Comparison of ENCODE assay signal across 10 cellular contexts in genomic region chr11:64885367-64886286, GRCh38. TPM values are rescaled to one million over a fixed set of nuclear protein-coding genes. Genes with fewer than 3 reads are reported as not detected.
DNase-seq lines count a peak whose midpoint lies in the region; ATAC-seq and TF ChIP-seq lines count a peak whose summit lies in the region.
"Had no signal": no experiment of that assay in that cellular context is flagged by ENCODE, and none has a peak within 500 bp of the region (broad histone marks: within the 10 kb centered on the region; RNA-seq: fewer than 3 reads in every experiment).

No MANE protein-coding gene starts in this region.

- POLR2A ChIA-PET in OCI-LY7 (lab: Charles Lee) = interaction anchor here (0.9 to 1.0 kb wide), 3 partner anchors 17 to 38 kb away, joined by 3 to 4 read pairs (median 4); no protein-coding TSS in a partner anchor

- H3K27ac ChIP-seq in OCI-LY7 (ENCODE audit: low read depth, low read length, poor library complexity, severe bottlenecking) (peak overlapping the region; percentile 2), osteoblast (ENCODE audit: low read depth, low read length) (peak overlapping the region; percentile 80), aorta (ENCODE audit: low read depth in 1 of 2, low read length in 2 of 2) (no peak overlapping the region)

- CTCF ChIA-PET in OCI-LY7 (lab: Charles Lee; ENCODE audit: unreplicated experiment) = interaction anchor here (2.4 kb wide), 1 partner anchor 37 kb away, joined by 9 read pairs; no protein-coding TSS in a partner anchor

- no peaks in the 10 kb centered on the region for H3K27me3 ChIP-seq in osteoblast (ENCODE audit: insufficient read depth, low read length)
- H3K27me3 ChIP-seq in aorta (ENCODE audit: control insufficient read depth in 1 of 2, insufficient read depth in 2 of 2, low read length in 1 of 2) = no peaks in the 10 kb centered on the region

- TF ChIP-seq CTCF in OCI-LY7 (conservative IDR thresholded peaks at IDR 0.05; ENCODE audit: low read length) (no peak), cardiac fibroblast (IDR thresholded peaks at IDR 0.05; ENCODE audit: low read depth, low read length) (no peak), osteoblast (IDR thresholded peaks at IDR 0.05; ENCODE audit: extremely low read depth, low read depth, low read length) (no peak)

- no peaks in the 10 kb centered on the region for H4K20me1 ChIP-seq in OCI-LY7 (ENCODE audit: insufficient read depth, low read length)
- H4K20me1 ChIP-seq in osteoblast (ENCODE audit: insufficient read depth, low read length) = no peaks in the 10 kb centered on the region

- no peak for ATAC-seq in HG03139 (IDR thresholded peaks at IDR 0.05; ENCODE audit: unreplicated experiment)
- ATAC-seq in Right ventricle myocardium superior (ENCODE audit: poor library complexity) = no peak
- no peak for ATAC-seq in aorta (ENCODE audit: low FRiP score)
- no peak for ATAC-seq in HG03175 (IDR thresholded peaks at IDR 0.05; ENCODE audit: unreplicated experiment)

- no peak overlapping the region for H3K4me3 ChIP-seq in OCI-LY7 (ENCODE audit: low read depth, low read length, poor library complexity, severe bottlenecking)
- H3K4me3 ChIP-seq in cardiac fibroblast (replicated peaks in 1 of 2; ENCODE audit: low read depth in 2 of 2, low read length in 2 of 2) = no peak overlapping the region
- no peak overlapping the region for H3K4me3 ChIP-seq in osteoblast (ENCODE audit: insufficient read depth, low read length)
- H3K4me3 ChIP-seq in aorta (ENCODE audit: low read length in 2 of 2) = no peak overlapping the region

- H3K9me2 ChIP-seq in OCI-LY7 (ENCODE audit: insufficient read depth, low read length) = no peaks in the 10 kb centered on the region

- intact Hi-C loops in OCI-LY7 (cut with micrococcal nuclease; ENCODE audit: unreplicated experiment) (no loop called here), Right ventricle myocardium superior (cut with DNase I) (no loop called here), aorta (cut with DNase I) (no loop called here)

- H3K79me2 ChIP-seq in OCI-LY7 (ENCODE audit: insufficient read depth, low read depth, low read length) (no peaks in the 10 kb centered on the region), osteoblast (ENCODE audit: insufficient read depth, low read length) (no peaks in the 10 kb centered on the region)

- no TSS peak for BruUV-seq in OCI-LY7 (replicated peaks; lab: Mats Ljungman, UMichigan)

- WGBS in aorta, 2 donors = 87 to 92% methylated on average over 15 of the region's 15 CpGs

- H3K4me2 ChIP-seq in OCI-LY7 (ENCODE audit: low read length) (no peak overlapping the region), osteoblast (ENCODE audit: insufficient read depth, low read length) (peak overlapping the region; percentile 5)

- H2AFZ ChIP-seq in OCI-LY7 (ENCODE audit: low read length) (peak overlapping the region; percentile 18; the same call in 1 of the 2 replicates), osteoblast (ENCODE audit: low read length) (no peak overlapping the region)

- DNase-seq in GM04504 (ENCODE audit: low read depth) = peak; percentile 35
- no peak for DNase-seq in OCI-LY7 (ENCODE audit: low spot score)
- DNase-seq in cardiac fibroblast (ENCODE audit: low read depth in 2 of 2) = peak; percentile 88 to 91
- DNase-seq in osteoblast (ENCODE audit: insufficient read length, low spot score, missing footprints) = peak; percentile 96
- DNase-seq in Right ventricle myocardium superior = no peak
- no peak for DNase-seq in aorta
- DNase-seq: SW 1271 had no signal

- H3K4me1 ChIP-seq in OCI-LY7 (ENCODE audit: insufficient read depth, low read length, poor library complexity, severe bottlenecking) (peaks cover 63% of the 10 kb centered on the region), osteoblast (ENCODE audit: insufficient read depth, low read length) (peaks cover 13% of the 10 kb centered on the region), aorta (ENCODE audit: control insufficient read depth in 1 of 2, insufficient read depth in 2 of 2, low read length in 2 of 2) (no peaks in the 10 kb centered on the region)

- H3K36me3 ChIP-seq in OCI-LY7 (ENCODE audit: insufficient read depth, low read length) (no peaks in the 10 kb centered on the region), osteoblast (ENCODE audit: insufficient read depth, low read length) (no peaks in the 10 kb centered on the region), aorta (ENCODE audit: control insufficient read depth in 1 of 2, insufficient read depth in 2 of 2, low read length in 1 of 2) (no peaks in the 10 kb centered on the region)

- H3K9me3 ChIP-seq in OCI-LY7 (ENCODE audit: low read length) = no peaks in the 10 kb centered on the region
- H3K9me3 ChIP-seq in osteoblast (ENCODE audit: low read depth, low read length) = no peaks in the 10 kb centered on the region
- no peaks in the 10 kb centered on the region for H3K9me3 ChIP-seq in aorta (ENCODE audit: control insufficient read depth, low read length)

RNA-seq across cellular contexts. Expression of gene EHD1, which starts 7.2 kb away (rescaled TPM):
- 101 and 107 TPM in 2 replicates for total RNA-seq in OCI-LY7 (2014; rRNA removed; shearing (Covaris generic))
- total RNA-seq in OCI-LY7 (2022) (153 and 177 TPM in 2 replicates), osteoblast (51.3 and 51.4 TPM in 2 replicates), Right ventricle myocardium superior (47.4 TPM), aorta (100 to 1,000 TPM in 1 of 2 donors, 10 to 100 TPM in 1; 61.8 to 122 TPM)
- polyA plus RNA-seq in aorta = 10 to 100 TPM; 14.4 to 28.8 TPM

RNA-seq across cellular contexts. Expression of gene ATG2A, which starts 31.4 kb away (rescaled TPM):
- 18.1 and 29.0 TPM in 2 replicates for total RNA-seq in OCI-LY7 (2014; rRNA removed; shearing (Covaris generic))
- total RNA-seq in OCI-LY7 (2022) (28.2 and 28.7 TPM in 2 replicates), osteoblast (20.0 and 25.7 TPM in 2 replicates), Right ventricle myocardium superior (11.5 TPM), aorta (10 to 100 TPM; 19.6 to 20.6 TPM)
- polyA plus RNA-seq in aorta = 10 to 100 TPM in 1 of 2 donors, 1 to 10 TPM in 1; 7.0 to 34.9 TPM

RNA-seq across cellular contexts. Expression of gene PPP2R5B, which starts 38.9 kb away (rescaled TPM):
- 8.6 and 8.8 TPM in 2 replicates for total RNA-seq in OCI-LY7 (2014; rRNA removed; shearing (Covaris generic))
- total RNA-seq in OCI-LY7 (2022) (13.3 and 16.2 TPM in 2 replicates), osteoblast (6.2 and 6.8 TPM in 2 replicates), Right ventricle myocardium superior (20.6 TPM), aorta (10 to 100 TPM; 32.7 to 36.8 TPM)
- polyA plus RNA-seq in aorta = 10 to 100 TPM in 1 of 2 donors, 1 to 10 TPM in 1; 9.5 to 28.6 TPM

RNA-seq across cellular contexts. Expression of gene CDC42BPG, which starts 41.2 kb away (rescaled TPM):
- total RNA-seq in OCI-LY7 (2014; rRNA removed; shearing (Covaris generic)) = 4.9 TPM in 2 replicates
- total RNA-seq in OCI-LY7 (2022) (3.5 and 5.1 TPM in 2 replicates), osteoblast (under 0.01 and 0.29 TPM in 2 replicates), Right ventricle myocardium superior (0.35 TPM), aorta (1 to 10 TPM in 1 of 2 donors, under 1 TPM in 1; 0.29 to 1.2 TPM)
- 1 to 10 TPM in 1 of 2 donors, under 1 TPM in 1; 0.56 to 6.0 TPM for polyA plus RNA-seq in aorta

RNA-seq across cellular contexts. Expression of gene GPHA2, which starts 50.1 kb away (rescaled TPM):
- total RNA-seq in OCI-LY7 (2014; rRNA removed; shearing (Covaris generic)) = not detected in 2 replicates
- total RNA-seq in OCI-LY7 (2022) (not detected in 2 replicates), osteoblast (not detected in 2 replicates), Right ventricle myocardium superior (not detected), aorta (not detected)
- polyA plus RNA-seq in aorta = under 1 TPM in 1 of 2 donors, not detected in 1; 0.43 TPM
- total RNA-seq: glomerular endothelial cell had no signal

Comparison
In these comparisons a context has a peak if more than half of its experiments do, and no peak if none do; other contexts are left out.
1. DNase-seq: peak in GM04504 (single experiment), cardiac fibroblast (2 of 2) and osteoblast (single experiment); none in OCI-LY7 (single experiment), Right ventricle myocardium superior (single experiment) and aorta (0 of 2).
2. H3K27ac ChIP-seq: peak in OCI-LY7 (single experiment) and osteoblast (single experiment); none in aorta (0 of 2).